In the genomic region with DNA sequence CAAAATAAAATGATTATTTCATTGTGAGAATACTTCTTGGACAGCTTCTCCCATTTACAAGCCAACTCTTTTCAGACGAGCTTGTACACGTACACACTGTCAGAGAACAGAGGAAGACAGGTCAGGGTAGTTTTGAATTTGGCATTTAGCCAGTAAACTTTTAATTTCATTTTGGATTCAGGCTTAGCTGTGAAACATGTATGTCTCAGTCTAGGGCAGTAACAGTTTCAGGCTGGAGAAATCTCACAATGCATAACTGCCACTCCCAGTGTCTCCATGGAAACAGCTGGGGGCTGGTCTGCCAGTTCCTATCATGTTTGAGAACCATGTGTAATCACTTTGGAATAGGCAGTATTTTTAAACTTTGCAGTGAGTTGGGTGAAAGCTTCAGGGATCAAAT, we compare ENCODE assay signal across 11 cellular contexts. TPM values are rescaled to one million over a fixed set of nuclear protein-coding genes. Genes with fewer than 3 reads are reported as not detected.
DNase-seq lines count a peak whose midpoint lies in the region; ATAC-seq, FAIRE-seq and TF ChIP-seq lines count a peak whose summit lies in the region.
"Had no signal": no experiment of that assay in that cellular context is flagged by ENCODE, and none has a peak within 500 bp of the region (broad histone marks: within the 10 kb centered on the region; RNA-seq: fewer than 3 reads in every experiment).

No MANE protein-coding gene starts in this region.

- H3K9me3 ChIP-seq in liver (ENCODE audit: control insufficient read depth in 4 of 4, low read length in 3 of 4): no peaks in the 10 kb centered on the region
- no peaks in the 10 kb centered on the region for H3K9me3 ChIP-seq in HepG2 (ENCODE audit: low read length)
- no peaks in the 10 kb centered on the region for H3K9me3 ChIP-seq in left lung
- H3K9me3 ChIP-seq in ascending aorta: no peaks in the 10 kb centered on the region
- no peaks in the 10 kb centered on the region for H3K9me3 ChIP-seq in osteoblast (ENCODE audit: low read depth, low read length)

- no peak for ATAC-seq in HepG2
- peak; percentile 89 for ATAC-seq in left lung

- H3K27ac ChIP-seq in liver (ENCODE audit: low read depth in 1 of 2, low read length in 2 of 2): no peak overlapping the region
- H3K27ac ChIP-seq in HepG2 (ENCODE audit: extremely low read length, insufficient read depth, low read length): no peak overlapping the region
- H3K27ac ChIP-seq in left lung: no peak overlapping the region
- H3K27ac ChIP-seq in ascending aorta: no peak overlapping the region
- no peak overlapping the region for H3K27ac ChIP-seq in osteoblast (ENCODE audit: low read depth, low read length)

- no peak overlapping the region for H2AFZ ChIP-seq in HepG2 (ENCODE audit: low read length)
- H2AFZ ChIP-seq in osteoblast (ENCODE audit: low read length): no peak overlapping the region

- H3K4me3 ChIP-seq in liver (ENCODE audit: low read depth in 1 of 3, low read length in 3 of 3): no peak overlapping the region
- no peak overlapping the region for H3K4me3 ChIP-seq in HepG2 (replicated peaks in 1 of 3; ENCODE audit: insufficient read depth in 1 of 3, low read depth in 2 of 3, low read length in 3 of 3)
- no peak overlapping the region for H3K4me3 ChIP-seq in left lung
- H3K4me3 ChIP-seq in ascending aorta: no peak overlapping the region
- H3K4me3 ChIP-seq in osteoblast (ENCODE audit: insufficient read depth, low read length): no peak overlapping the region

- TF ChIP-seq CTCF in liver (IDR thresholded peaks at IDR 0.05; ENCODE audit: low read depth, low read length, missing input control) (no peak), HepG2 (CRISPR knock-in tag; IDR thresholded peaks at IDR 0.05) (no peak), left lung (IDR thresholded peaks at IDR 0.05) (no peak), ascending aorta (IDR thresholded peaks at IDR 0.05) (no peak), osteoblast (IDR thresholded peaks at IDR 0.05; ENCODE audit: extremely low read depth, low read depth, low read length) (no peak)

- TF ChIP-seq RAD21 in liver (IDR thresholded peaks at IDR 0.05) (peak; percentile 4 to 8), HepG2 (CRISPR knock-in tag; IDR thresholded peaks at IDR 0.05) (no peak)

- no peak for DNase-seq in HepG2 (ENCODE audit: low spot score)
- peak; percentile 76 for DNase-seq in dermis blood vessel endothelial cell
- DNase-seq in left lung: no peak
- DNase-seq in mesenteric fat pad (ENCODE audit: low spot score): no peak
- no peak for DNase-seq in ascending aorta (ENCODE audit: low spot score in 2 of 2)
- DNase-seq in osteoblast (ENCODE audit: insufficient read length, low spot score, missing footprints): no peak
- no peak for DNase-seq in DMS153 (lab: John Stamatoyannopoulos, UW)
- DNase-seq: cerebellar nuclear complex; NCI-H2107; stimulated activated CD8-positive, alpha-beta memory T cell treated with anti-CD3 and anti-CD28 coated beads, Interleukin-4, amount 100 ng/mL, for 48 hours had no signal

- TF ChIP-seq POLR2A in HepG2 (IDR thresholded peaks at IDR 0.05; ENCODE audit: insufficient read depth in 1 of 2, low read depth in 2 of 2, low read length in 2 of 2): no peak

- FAIRE-seq in HepG2 (lab: Jason Lieb, UNC): no peak

- 6% methylated on average over 2 of the region's 2 CpGs for WGBS in liver
- 74% methylated on average over 2 of the region's 2 CpGs for WGBS in HepG2 (ENCODE audit: low lambda C conversion rate)

- in situ Hi-C loops in HepG2 (cut with HindIII; ENCODE audit: extremely low pct_ligation_motif_present, low pct_unique_long_range_greater_than_20kb): no loop called here

- H3K4me1 ChIP-seq in liver (ENCODE audit: control insufficient read depth in 4 of 4, insufficient read depth in 4 of 4, low read length in 3 of 4): no peaks in the 10 kb centered on the region
- H3K4me1 ChIP-seq in HepG2 (ENCODE audit: insufficient read depth, low read length): peaks cover 12% of the 10 kb centered on the region
- peaks cover 0 to 36% of the 10 kb centered on the region in 2 donors for H3K4me1 ChIP-seq in left lung
- no peaks in the 10 kb centered on the region for H3K4me1 ChIP-seq in ascending aorta
- peaks cover 7% of the 10 kb centered on the region for H3K4me1 ChIP-seq in osteoblast (ENCODE audit: insufficient read depth, low read length)

- H3K79me2 ChIP-seq in HepG2 (ENCODE audit: insufficient read depth, low read length) (no peaks in the 10 kb centered on the region), osteoblast (ENCODE audit: insufficient read depth, low read length) (no peaks in the 10 kb centered on the region)

- H3K36me3 ChIP-seq in liver (ENCODE audit: control insufficient read depth in 4 of 4, insufficient read depth in 3 of 4, low read depth in 1 of 4, low read length in 3 of 4): no peaks in the 10 kb centered on the region
- no peaks in the 10 kb centered on the region for H3K36me3 ChIP-seq in HepG2 (replicated peaks in 1 of 2; ENCODE audit: control insufficient read depth in 1 of 2, insufficient read depth in 2 of 2, low read length in 2 of 2)
- no peaks in the 10 kb centered on the region for H3K36me3 ChIP-seq in left lung
- H3K36me3 ChIP-seq in ascending aorta: no peaks in the 10 kb centered on the region
- H3K36me3 ChIP-seq in osteoblast (ENCODE audit: insufficient read depth, low read length): no peaks in the 10 kb centered on the region

- no peaks in the 10 kb centered on the region for H4K20me1 ChIP-seq in HepG2 (ENCODE audit: insufficient read depth, low read length)
- no peaks in the 10 kb centered on the region for H4K20me1 ChIP-seq in osteoblast (ENCODE audit: insufficient read depth, low read length)

- no TSS peak for BruUV-seq in HepG2 (replicated peaks; lab: Mats Ljungman, UMichigan)

- H3K9ac ChIP-seq in liver (ENCODE audit: low read depth in 1 of 2, low read length in 2 of 2): no peak overlapping the region
- H3K9ac ChIP-seq in HepG2 (ENCODE audit: insufficient read depth, low read depth, low read length): no peak overlapping the region

- H3K4me2 ChIP-seq in HepG2 (ENCODE audit: low read depth, low read length) (no peak overlapping the region), osteoblast (ENCODE audit: insufficient read depth, low read length) (no peak overlapping the region)

- no peaks in the 10 kb centered on the region for H3K27me3 ChIP-seq in liver (ENCODE audit: control insufficient read depth in 4 of 4, insufficient read depth in 4 of 4, low read length in 3 of 4)
- no peaks in the 10 kb centered on the region for H3K27me3 ChIP-seq in HepG2 (ENCODE audit: control insufficient read depth in 1 of 2, insufficient read depth in 2 of 2, low read length in 2 of 2)
- H3K27me3 ChIP-seq in left lung: no peaks in the 10 kb centered on the region
- H3K27me3 ChIP-seq in ascending aorta: no peaks in the 10 kb centered on the region
- no peaks in the 10 kb centered on the region for H3K27me3 ChIP-seq in osteoblast (ENCODE audit: insufficient read depth, low read length)

- CTCF ChIA-PET in HepG2 (lab: Yijun Ruan, JAX; ENCODE audit: low intra/inter-chr PET ratio, low total read pairs): no interaction called here

- no peak for TF ChIP-seq EP300 in HepG2 (IDR thresholded peaks at IDR 0.05; ENCODE audit: low read depth in 2 of 2, low read length in 2 of 2)
- no peak for TF ChIP-seq EP300 in HepG2 (CRISPR knock-in tag; IDR thresholded peaks at IDR 0.05; ENCODE audit: borderline replicate concordance)

- POLR2A ChIA-PET in HepG2 (lab: Yijun Ruan, JAX): no interaction called here

- intact Hi-C loops in HepG2 (cut with micrococcal nuclease; ENCODE audit: unreplicated experiment) (no loop called here), left lung (cut with DNase I) (no loop called here), ascending aorta (cut with DNase I) (no loop called here)

TF ChIP-seq in liver, 16 proteins besides CTCF, POLR2A, EP300 and RAD21:
- TF ChIP-seq JUND (IDR thresholded peaks at IDR 0.05): no peak

TF ChIP-seq in HepG2, 621 proteins besides CTCF, POLR2A, EP300 and RAD21 (continues in another document):
- no peak for TF ChIP-seq HNF1B (CRISPR knock-in tag; IDR thresholded peaks at IDR 0.05)

RNA-seq across cellular contexts. Expression of gene QKI, which starts 22.0 kb away (rescaled TPM):
- total RNA-seq in liver (10 to 100 TPM; 86.0 to 97.0 TPM), HepG2 (2016; rRNA removed; fragmentation: Illumina TruSeq; extraction: Trizol) (136 and 167 TPM in 2 replicates), dermis blood vessel endothelial cell (307 and 356 TPM in 2 replicates), left lung (100 to 1,000 TPM; 162 to 195 TPM), mesenteric fat pad (267 TPM), ascending aorta (91.0 TPM), osteoblast (205 and 212 TPM in 2 replicates)
- polyA plus RNA-seq in liver (10 to 100 TPM; 22.7 to 26.5 TPM), HepG2 (2011; rRNA removed) (117 and 137 TPM in 2 replicates)
- total RNA-seq in HepG2 (2016; cell fraction: cytosol; rRNA removed; fragmentation: Illumina TruSeq; extraction: Trizol; ENCODE audit: low read depth): 33.5 and 40.4 TPM in 2 replicates
- total RNA-seq in HepG2 (2016; cell fraction: insoluble cytoplasmic fraction; rRNA removed; fragmentation: Illumina TruSeq; extraction: Trizol): 141 and 159 TPM in 2 replicates
- total RNA-seq in HepG2 (2016; cell fraction: membrane; rRNA removed; fragmentation: Illumina TruSeq; extraction: Trizol): 82.9 and 85.6 TPM in 2 replicates
- total RNA-seq in HepG2 (2016; cell fraction: nucleus; rRNA removed; fragmentation: Illumina TruSeq; extraction: Trizol): 114 and 126 TPM in 2 replicates
- 108 and 115 TPM in 2 replicates for polyA plus RNA-seq in HepG2 (2011; cell fraction: cytosol; rRNA removed)
- 73.5 and 79.1 TPM in 2 replicates for polyA plus RNA-seq in HepG2 (2011; cell fraction: nucleus; rRNA removed)
- polyA plus RNA-seq in HepG2 (2012): 77.5 and 90.6 TPM in 2 replicates
- polyA plus RNA-seq in HepG2 (2016; cell fraction: cytosol; fragmentation: Illumina TruSeq; extraction: Trizol; ENCODE audit: low read depth): 5.6 and 6.8 TPM in 2 replicates
- polyA plus RNA-seq in HepG2 (2016; cell fraction: insoluble cytoplasmic fraction; fragmentation: Illumina TruSeq; extraction: Trizol; ENCODE audit: low read depth): 101 and 120 TPM in 2 replicates
- polyA plus RNA-seq in HepG2 (2016; cell fraction: membrane; fragmentation: Illumina TruSeq; extraction: Trizol; ENCODE audit: low read depth): 23.6 and 26.7 TPM in 2 replicates
- polyA plus RNA-seq in HepG2 (2016; cell fraction: nucleus; fragmentation: Illumina TruSeq; extraction: Trizol; ENCODE audit: insufficient read depth, low read depth): 50.1 and 57.9 TPM in 2 replicates
- polyA minus RNA-seq in HepG2 (2011; rRNA and poly(A)+ RNA removed; ENCODE audit: low replicate concordance): 195 and 554 TPM in 2 replicates
- 175 and 185 TPM in 2 replicates for polyA minus RNA-seq in HepG2 (2011; cell fraction: cytosol; rRNA and poly(A)+ RNA removed)
- 261 and 310 TPM in 2 replicates for polyA minus RNA-seq in HepG2 (2011; cell fraction: nucleus; rRNA and poly(A)+ RNA removed)
